Comparison of ENCODE assay signal across 11 cellular contexts in the genomic region with DNA sequence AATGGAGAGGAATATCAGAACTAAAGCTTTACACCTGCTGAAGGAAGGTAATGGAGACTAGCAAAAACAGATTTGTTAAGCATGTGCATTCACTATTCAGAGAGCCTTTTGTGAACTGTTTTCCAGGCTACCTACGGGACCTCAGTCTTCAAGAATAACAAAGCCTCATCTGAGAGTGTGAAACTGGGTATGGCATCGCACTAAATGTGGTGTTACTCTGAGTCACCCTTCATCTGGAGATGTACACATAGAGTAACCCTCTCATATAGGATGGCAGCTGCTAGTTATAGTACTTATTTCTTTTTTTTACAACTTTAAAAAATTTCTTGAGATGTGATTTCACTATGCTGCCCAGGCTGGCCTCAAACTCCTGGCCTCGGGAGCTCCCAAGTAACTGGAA.
DNase-seq lines count a peak whose midpoint lies in the region; ATAC-seq and TF ChIP-seq lines count a peak whose summit lies in the region.
"Had no signal": no experiment of that assay in that cellular context is flagged by ENCODE, and none has a peak within 500 bp of the region (broad histone marks: within the 10 kb centered on the region; RNA-seq: fewer than 3 reads in every experiment).

No MANE protein-coding gene starts in this region.

- no peak overlapping the region for H2BK5ac ChIP-seq in mesendoderm (ENCODE audit: low read length)

- H3K18ac ChIP-seq in mesendoderm (ENCODE audit: low read length) = no peak overlapping the region

- H3K9me3 Mint-ChIP-seq in GM23338 = peaks cover 17% of the 10 kb centered on the region

- no peak for TF ChIP-seq CTCF in GM23338 (conservative IDR thresholded peaks at IDR 0.05; ENCODE audit: low read depth in 2 of 2)
- no peak for TF ChIP-seq CTCF in KMS-11 (conservative IDR thresholded peaks at IDR 0.05; ENCODE audit: low read depth, low read length)

- H3K27me3 ChIP-seq in GM23338 (ENCODE audit: insufficient read depth) (no peaks in the 10 kb centered on the region), KMS-11 (ENCODE audit: insufficient read depth, low read depth) (no peaks in the 10 kb centered on the region), mesendoderm (ENCODE audit: insufficient read depth, low read length, poor library complexity) (no peaks in the 10 kb centered on the region)

- H4K5ac ChIP-seq in mesendoderm (ENCODE audit: low read length) = no peak overlapping the region

- no peak overlapping the region for H2AFZ ChIP-seq in GM23338
- H2AFZ ChIP-seq in KMS-11 (ENCODE audit: low read depth) = no peak overlapping the region

- H3K4me3 Mint-ChIP-seq in GM23338 = no peak overlapping the region
- H3K4me3 Mint-ChIP-seq: CD4-positive, CD25-positive, alpha-beta regulatory T cell had no signal

- H3K9ac ChIP-seq in KMS-11 (no peak overlapping the region), mesendoderm (ENCODE audit: low read length) (no peak overlapping the region)

- peaks cover 9% of the 10 kb centered on the region for H3K27me3 Mint-ChIP-seq in GM23338 (ENCODE audit: insufficient read depth, low read depth, poor library complexity)
- H3K27me3 Mint-ChIP-seq: CD4-positive, CD25-positive, alpha-beta regulatory T cell had no signal

- peak; percentile 20; the same call in 1 of the 3 replicates for ATAC-seq in GM23338
- no peak for ATAC-seq in GM21390 (IDR thresholded peaks at IDR 0.05; ENCODE audit: unreplicated experiment)

- H3K4me1 ChIP-seq in GM23338 (ENCODE audit: insufficient read depth) (peaks cover 33% of the 10 kb centered on the region), KMS-11 (ENCODE audit: low read depth, poor library complexity, severe bottlenecking) (peaks cover 33% of the 10 kb centered on the region), mesendoderm (ENCODE audit: control insufficient read depth, low read depth, low read length) (peaks cover 4% of the 10 kb centered on the region)

- 0 out of 2 replicates have a peak, but pooled peaks cover 7% of the 10 kb centered on the region for H3F3A ChIP-seq in GM23338 (replicated peaks; ENCODE audit: low read depth)

- H3K4me3 ChIP-seq in GM23338 (peak overlapping the region; percentile 18; the same call in 1 of the 2 replicates), KMS-11 (IDR thresholded peaks at IDR 0.05; ENCODE audit: insufficient read depth, low read depth, low read length) (no peak overlapping the region), mesendoderm (ENCODE audit: low read length) (no peak overlapping the region)

- no peak overlapping the region for H3K56ac ChIP-seq in mesendoderm (ENCODE audit: low read length)

- H3K79me1 ChIP-seq in mesendoderm (ENCODE audit: low read length) = no peaks in the 10 kb centered on the region

- H4K20me1 ChIP-seq in GM23338 (replicated peaks; ENCODE audit: insufficient read depth) (no peaks in the 10 kb centered on the region), KMS-11 (ENCODE audit: insufficient read depth) (no peaks in the 10 kb centered on the region)

- peak overlapping the region; percentile 86; the same call in 1 of the 2 replicates for H3K27ac Mint-ChIP-seq in GM23338
- H3K27ac Mint-ChIP-seq: CD4-positive, CD25-positive, alpha-beta regulatory T cell had no signal

- H3K23ac ChIP-seq in mesendoderm (ENCODE audit: low read length) = no peak overlapping the region

- H3K79me2 ChIP-seq in GM23338 (replicated peaks; ENCODE audit: insufficient read depth) = no peaks in the 10 kb centered on the region
- H3K79me2 ChIP-seq in KMS-11 (ENCODE audit: insufficient read depth, low read depth) = no peaks in the 10 kb centered on the region
- no peaks in the 10 kb centered on the region for H3K79me2 ChIP-seq in mesendoderm (ENCODE audit: control insufficient read depth, insufficient read depth, low read length)

- H3K36me3 ChIP-seq in GM23338 (ENCODE audit: insufficient read depth) (no peaks in the 10 kb centered on the region; the same call in 1 of the 2 replicates), KMS-11 (ENCODE audit: insufficient read depth) (no peaks in the 10 kb centered on the region), mesendoderm (ENCODE audit: control insufficient read depth, insufficient read depth, low read length) (no peaks in the 10 kb centered on the region)

- WGBS in mesendoderm (ENCODE audit: extremely low coverage, insufficient coverage, low lambda C conversion rate) = no CpG with 5 or more reads among the region's 3 CpGs

- H3K4me1 Mint-ChIP-seq in GM23338 = peaks cover 43% of the 10 kb centered on the region
- H3K4me1 Mint-ChIP-seq: CD4-positive, CD25-positive, alpha-beta regulatory T cell had no signal

- DNase-seq in GM23338 (ENCODE audit: low spot score) (peak; percentile 18), caudate nucleus (lab: John Stamatoyannopoulos, UW) (no peak), mesendoderm (no peak), inferior parietal cortex (ENCODE audit: extremely low spot score) (no peak)
- no peak for DNase-seq in activated CD4-positive, alpha-beta T cell treated with anti-CD3 and anti-CD28 coated beads, Interleukin-2, amount 50 U/mL, for 4 hours
- DNase-seq: AML-193; CD4-positive, CD25-positive, alpha-beta regulatory T cell; Kasumi-1; NCI-H2029 treated with DMSO at 0.1 percent for 48 hours had no signal

- H2BK120ac ChIP-seq in mesendoderm (ENCODE audit: low read depth, low read length) = no peak overlapping the region

- peaks cover 26% of the 10 kb centered on the region for H3K36me3 Mint-ChIP-seq in GM23338 (ENCODE audit: low read depth)
- H3K36me3 Mint-ChIP-seq: CD4-positive, CD25-positive, alpha-beta regulatory T cell had no signal

- no peak overlapping the region for H4K8ac ChIP-seq in mesendoderm (ENCODE audit: low read depth, low read length)

- H3K27ac ChIP-seq in GM23338 (ENCODE audit: low read depth) (peak overlapping the region; percentile 91), KMS-11 (peak overlapping the region; percentile 19), caudate nucleus (ENCODE audit: low read depth, low read length) (peak overlapping the region; percentile 87), mesendoderm (ENCODE audit: low read depth, low read length) (no peak overlapping the region)

- no peak overlapping the region for H2AK5ac ChIP-seq in mesendoderm (ENCODE audit: low read length)

- peak overlapping the region; percentile 36 for H2BK15ac ChIP-seq in mesendoderm (replicated peaks; ENCODE audit: low read depth)

- H3K9me2 ChIP-seq in GM23338 (ENCODE audit: insufficient read depth) = peaks cover 11% of the 10 kb centered on the region; the same call in 1 of the 2 replicates

- H3K4me2 ChIP-seq in GM23338 (peak overlapping the region; percentile 61), KMS-11 (peak overlapping the region; percentile 10; the same call in 1 of the 2 replicates), mesendoderm (ENCODE audit: low read length) (no peak overlapping the region)

- peak overlapping the region; percentile 36 for H3K4ac ChIP-seq in mesendoderm (ENCODE audit: low read depth, low read length)

TF ChIP-seq in GM23338, 12 proteins besides CTCF, POLR2A, EP300 and RAD21:
- no peak for TF ChIP-seq POLR2AphosphoS5 (IDR thresholded peaks at IDR 0.05; ENCODE audit: low read depth)
- no peak for TF ChIP-seq NANOG (IDR thresholded peaks at IDR 0.05; ENCODE audit: borderline replicate concordance)
- no peak for TF ChIP-seq ZNF331 (CRISPR knock-in tag; IDR thresholded peaks at IDR 0.05; ENCODE audit: low read depth)
TF ChIP-seq in GM23338: peak in this region for 0.
